14 cellular contexts compared by ENCODE assay signal in the genomic region with DNA sequence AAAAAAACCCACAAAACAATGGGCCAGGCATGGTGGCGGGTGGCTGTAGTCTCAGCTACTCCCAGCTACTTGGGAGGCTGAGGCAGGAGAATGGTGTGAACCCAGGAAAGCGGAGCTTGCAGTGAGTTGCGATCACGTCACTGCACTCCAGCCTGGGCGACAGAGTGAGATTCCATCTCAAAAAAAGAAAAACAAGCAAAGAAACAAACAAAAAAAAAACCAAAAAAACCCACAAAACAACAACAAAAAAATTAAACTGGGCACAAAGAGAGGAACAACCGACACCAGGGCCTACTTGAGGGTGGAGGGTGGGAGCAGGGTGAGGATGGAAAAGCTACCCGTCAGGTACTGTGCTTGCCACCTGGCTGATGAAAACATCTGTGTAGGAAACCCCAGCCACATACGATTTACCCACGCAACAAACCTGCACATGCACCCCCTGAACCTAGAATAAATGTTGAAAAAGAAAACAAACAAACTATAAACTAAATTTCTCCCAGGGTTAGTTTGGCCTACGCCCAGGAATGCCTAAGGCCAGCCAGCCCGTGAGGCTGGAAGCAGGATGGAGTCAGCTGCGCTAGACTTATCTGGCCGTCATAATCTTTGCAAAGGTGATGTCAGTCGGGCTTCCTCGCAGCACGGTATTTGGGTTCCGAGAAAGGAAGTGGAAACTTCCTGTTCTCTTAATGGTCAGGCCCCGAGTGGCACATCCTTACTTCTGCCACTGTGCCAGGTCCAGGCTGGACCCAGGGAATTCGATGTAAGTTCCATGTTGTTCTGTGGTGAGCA. TPM values are rescaled to one million over a fixed set of nuclear protein-coding genes. Genes with fewer than 3 reads are reported as not detected.
DNase-seq lines count a peak whose midpoint lies in the region; TF ChIP-seq lines count a peak whose summit lies in the region.
"Had no signal": no experiment of that assay in that cellular context is flagged by ENCODE, and none has a peak within 500 bp of the region (broad histone marks: within the 10 kb centered on the region; RNA-seq: fewer than 3 reads in every experiment).

No MANE protein-coding gene starts in this region.

- in situ Hi-C loops in G401 (cut with HindIII; ENCODE audit: low sequenced_read_pairs): no loop called here

- H3K4me3 ChIP-seq in MM.1S (ENCODE audit: low read length) (no peak overlapping the region), parathyroid adenoma (ENCODE audit: low read depth, low read length) (no peak overlapping the region)

- H3K27ac ChIP-seq in MM.1S (ENCODE audit: low read length) (no peak overlapping the region), parathyroid adenoma (peak overlapping the region; percentile 32)

- no peaks in the 10 kb centered on the region for H3K36me3 Mint-ChIP-seq in chondrocyte (ENCODE audit: low read depth)
- H3K36me3 Mint-ChIP-seq: activated naive CD4-positive, alpha-beta T cell treated with anti-CD3 and anti-CD28 coated beads, Interleukin-2, amount 50 U/mL, for 24 hours had no signal

- TF ChIP-seq CTCF in MM.1S (IDR thresholded peaks at IDR 0.05; ENCODE audit: low read length) (no peak), chondrocyte (IDR thresholded peaks at IDR 0.05) (no peak), parathyroid adenoma (IDR thresholded peaks at IDR 0.05) (no peak)

- H3K4me1 Mint-ChIP-seq in chondrocyte (ENCODE audit: low read depth): peaks cover 21% of the 10 kb centered on the region

- no peaks in the 10 kb centered on the region for H3K27me3 ChIP-seq in MM.1S (replicated peaks; ENCODE audit: insufficient read depth, low read length)
- H3K27me3 ChIP-seq in parathyroid adenoma (ENCODE audit: control insufficient read depth, insufficient read depth, low read length): no peaks in the 10 kb centered on the region

- peak overlapping the region; percentile 9 for H3K27ac Mint-ChIP-seq in chondrocyte (ENCODE audit: unreplicated experiment)
- H3K27ac Mint-ChIP-seq: activated naive CD4-positive, alpha-beta T cell treated with anti-CD3 and anti-CD28 coated beads, Interleukin-2, amount 50 U/mL, for 24 hours; CD4-positive, alpha-beta T cell; dendritic cell treated with granulocyte-macrophage colony-stimulating factor and Interleukin-4, amounts not matched to agents 40 ng/mL and 50 ng/mL, for 4 days had no signal

- H2AFZ ChIP-seq in MM.1S (ENCODE audit: low read length) (no peak overlapping the region), parathyroid adenoma (no peak overlapping the region)

- no peaks in the 10 kb centered on the region for H3F3A ChIP-seq in MM.1S (ENCODE audit: insufficient read depth, low read length)

- no peaks in the 10 kb centered on the region for H3K79me2 ChIP-seq in MM.1S (ENCODE audit: low read length)
- no peaks in the 10 kb centered on the region for H3K79me2 ChIP-seq in parathyroid adenoma

- no peaks in the 10 kb centered on the region for H3K9me2 ChIP-seq in MM.1S (replicated peaks; ENCODE audit: insufficient read depth, low read length)

- H4K20me1 ChIP-seq in MM.1S (ENCODE audit: insufficient read depth, low read length): no peaks in the 10 kb centered on the region

- no peak overlapping the region for H3K9ac ChIP-seq in MM.1S (ENCODE audit: low read length)
- no peak overlapping the region for H3K9ac ChIP-seq in parathyroid adenoma

- peak; percentile 29 for DNase-seq in ELR (ENCODE audit: low read depth)
- no peak for DNase-seq in MM.1S
- DNase-seq in chondrocyte (ENCODE audit: low spot score): no peak
- no peak for DNase-seq in middle frontal gyrus (ENCODE audit: extremely low spot score, low spot score)
- no peak for DNase-seq in G401 (ENCODE audit: low spot score)
- no peak for DNase-seq in NOMO-1 treated with dmso at 0.1 percent for 144 hours (lab: John Stamatoyannopoulos, UW; ENCODE audit: unreplicated experiment)
- no peak for DNase-seq in stimulated activated CD4-positive, alpha-beta T cell treated with anti-CD3 and anti-CD28 coated beads, Interleukin-2, amount 100 ng/mL, for 48 hours
- DNase-seq: CD4-positive, alpha-beta T cell; glutamatergic neuron; midbrain; NCI-H2171 treated with DMSO at 0.1 percent for 48 hours had no signal

- no peaks in the 10 kb centered on the region for H3K36me3 ChIP-seq in MM.1S (replicated peaks; ENCODE audit: insufficient read depth, low read length)
- H3K36me3 ChIP-seq in parathyroid adenoma (ENCODE audit: control insufficient read depth, insufficient read depth, low read length): no peaks in the 10 kb centered on the region

- H3K4me3 Mint-ChIP-seq in chondrocyte (ENCODE audit: unreplicated experiment): no peak overlapping the region
- H3K4me3 Mint-ChIP-seq: activated naive CD4-positive, alpha-beta T cell treated with anti-CD3 and anti-CD28 coated beads, Interleukin-2, amount 50 U/mL, for 24 hours; CD4-positive, alpha-beta T cell; dendritic cell treated with granulocyte-macrophage colony-stimulating factor and Interleukin-4, amounts not matched to agents 40 ng/mL and 50 ng/mL, for 4 days had no signal

- H3K9me3 ChIP-seq in MM.1S (replicated peaks; ENCODE audit: insufficient read depth, low read length): no peaks in the 10 kb centered on the region
- no peaks in the 10 kb centered on the region for H3K9me3 ChIP-seq in parathyroid adenoma (ENCODE audit: control insufficient read depth, low read length)

- peaks cover 6% of the 10 kb centered on the region; the same call in 1 of the 2 replicates for H3K4me1 ChIP-seq in MM.1S (ENCODE audit: low read length)
- no peaks in the 10 kb centered on the region for H3K4me1 ChIP-seq in parathyroid adenoma

- H3K27me3 Mint-ChIP-seq in chondrocyte (ENCODE audit: low read depth): no peaks in the 10 kb centered on the region
- H3K27me3 Mint-ChIP-seq: activated naive CD4-positive, alpha-beta T cell treated with anti-CD3 and anti-CD28 coated beads, Interleukin-2, amount 50 U/mL, for 24 hours; CD4-positive, alpha-beta T cell had no signal

- H3K4me2 ChIP-seq in MM.1S (ENCODE audit: low read depth, low read length): peak overlapping the region; percentile 10; the same call in 1 of the 2 replicates
- no peak overlapping the region for H3K4me2 ChIP-seq in parathyroid adenoma (ENCODE audit: low read length)

- H3K9me3 Mint-ChIP-seq in chondrocyte (ENCODE audit: low read depth): no peaks in the 10 kb centered on the region
- H3K9me3 Mint-ChIP-seq: activated naive CD4-positive, alpha-beta T cell treated with anti-CD3 and anti-CD28 coated beads, Interleukin-2, amount 50 U/mL, for 24 hours; CD4-positive, alpha-beta T cell; dendritic cell treated with granulocyte-macrophage colony-stimulating factor and Interleukin-4, amounts not matched to agents 40 ng/mL and 50 ng/mL, for 4 days had no signal

RNA-seq across cellular contexts. Expression of gene CYB5R3, which starts 21.9 kb away (rescaled TPM):
- total RNA-seq in chondrocyte: 279 to 383 TPM (median 382 TPM) in 3 replicates
- 39.0 and 44.6 TPM in 2 replicates for total RNA-seq in G401 (2014; rRNA removed; shearing (Covaris generic))

RNA-seq across cellular contexts. Expression of gene ATP5MGL, which starts 30.7 kb away (rescaled TPM):
- total RNA-seq in chondrocyte: 0.85 to 1.8 TPM in 2 of 3 replicates, not detected in the other
- total RNA-seq in G401 (2014; rRNA removed; shearing (Covaris generic)): not detected in 2 replicates

RNA-seq across cellular contexts. Expression of gene A4GALT, which starts 49.6 kb away (rescaled TPM):
- 5.2 to 23.8 TPM (median 22.0 TPM) in 3 replicates for total RNA-seq in chondrocyte
- 3.4 and 3.5 TPM in 2 replicates for total RNA-seq in G401 (2014; rRNA removed; shearing (Covaris generic))
- total RNA-seq: CD4-positive, alpha-beta T cell had no signal

RNA-seq across cellular contexts. Expression of gene POLDIP3, which starts 56.4 kb away (rescaled TPM):
- total RNA-seq in chondrocyte: 47.3 to 49.2 TPM (median 48.0 TPM) in 3 replicates
- total RNA-seq in G401 (2014; rRNA removed; shearing (Covaris generic)): 11.1 and 14.7 TPM in 2 replicates
